1 cellular context compared by ENCODE assay signal in genomic region chr15:78944669-78945407, GRCh38.
TF ChIP-seq lines count a peak whose summit lies in the region.

TSS of gene CTSH (minus strand) at chr15:78945046. CDS start at chr15:78944981, 65 bp downstream.

TF ChIP-seq in K562, 482 proteins besides CTCF, POLR2A, EP300 and RAD21 (continued from another document and continues in another):
- TF ChIP-seq ZNF324 (CRISPR knock-in tag; IDR thresholded peaks at IDR 0.05) (0 out of 2 replicates have a peak, but pooled peaks have one; percentile 21), HNRNPH1 (optimal IDR thresholded peaks at IDR 0.05; ENCODE audit: low read depth, low read length) (no peak), ATF3 (IDR thresholded peaks at IDR 0.05) (no peak), ATF3 (CRISPR knock-in tag; conservative IDR thresholded peaks at IDR 0.05) (no peak), NELFE (IDR thresholded peaks at IDR 0.05; ENCODE audit: insufficient read depth, insufficient read length) (no peak), ZNF780A (CRISPR knock-in tag; IDR thresholded peaks at IDR 0.05) (no peak), KAT7 (CRISPR knock-in tag; IDR thresholded peaks at IDR 0.05; ENCODE audit: borderline replicate concordance) (no peak), ZNF79 (CRISPR knock-in tag; IDR thresholded peaks at IDR 0.05; ENCODE audit: low read depth) (no peak), CBX8 (IDR thresholded peaks at IDR 0.05; ENCODE audit: borderline replicate concordance, extremely low read depth, low read depth, low read length, poor library complexity, severe bottlenecking) (no peak), TAF1 (IDR thresholded peaks at IDR 0.05; ENCODE audit: control insufficient read depth, extremely low read depth, insufficient read depth, low read length, severe bottlenecking) (peak; percentile 77), SMARCC2 (IDR thresholded peaks at IDR 0.05; ENCODE audit: low read depth) (no peak), ZNF551 (CRISPR knock-in tag; IDR thresholded peaks at IDR 0.05) (no peak), POU5F1 (IDR thresholded peaks at IDR 0.05; ENCODE audit: borderline replicate concordance, low read depth, low read length, partially characterized antibody) (no peak), ARHGAP35 (IDR thresholded peaks at IDR 0.05; ENCODE audit: partially characterized antibody) (no peak), NBN (IDR thresholded peaks at IDR 0.05; ENCODE audit: low read depth) (no peak), ZNF146 (CRISPR knock-in tag; IDR thresholded peaks at IDR 0.05; ENCODE audit: unreplicated experiment) (no peak), DNMT1 (IDR thresholded peaks at IDR 0.05) (no peak), ZNF212 (CRISPR knock-in tag; IDR thresholded peaks at IDR 0.05) (no peak), ZNF57 (CRISPR knock-in tag; IDR thresholded peaks at IDR 0.05) (no peak), SMC3 (conservative IDR thresholded peaks at IDR 0.05; ENCODE audit: insufficient read depth, low read depth, low read length) (no peak), CREM (IDR thresholded peaks at IDR 0.05; ENCODE audit: low read depth) (peak; percentile 39; the same call in 1 of the 2 replicates), IRF9 (tag; IDR thresholded peaks at IDR 0.05) (no peak), ZBTB26 (CRISPR knock-in tag; IDR thresholded peaks at IDR 0.05) (peak; percentile 73; the same call in 1 of the 2 replicates), ARNT (IDR thresholded peaks at IDR 0.05) (no peak), FOXJ2 (tag; IDR thresholded peaks at IDR 0.05) (no peak), CBX3 (IDR thresholded peaks at IDR 0.05; ENCODE audit: borderline replicate concordance in 1 of 2, low read length in 2 of 2) (peak in 1 of 2 experiments; percentile 50; a peak in 1 of 3 replicates), NR4A1 (CRISPR knock-in tag; IDR thresholded peaks at IDR 0.05) (0 out of 2 replicates have a peak, but pooled peaks have one; percentile 22), NR4A1 (tag; IDR thresholded peaks at IDR 0.05) (no peak), WHSC1 (IDR thresholded peaks at IDR 0.05; ENCODE audit: low read length) (no peak), SIN3B (IDR thresholded peaks at IDR 0.05; ENCODE audit: low read depth) (0 out of 2 replicates have a peak, but pooled peaks have one; percentile 33), EHMT2 (IDR thresholded peaks at IDR 0.05) (no peak), FOSL1 (tag; conservative IDR thresholded peaks at IDR 0.05) (no peak), GTF2F1 (IDR thresholded peaks at IDR 0.05; ENCODE audit: low read depth, low read length) (no peak), TRIM24 (IDR thresholded peaks at IDR 0.05) (no peak), BHLHE40 (IDR thresholded peaks at IDR 0.05; ENCODE audit: low read length) (peak; percentile 80), NFIC (IDR thresholded peaks at IDR 0.05) (0 out of 2 replicates have a peak, but pooled peaks have one; percentile 13), ZNF518B (CRISPR knock-in tag; IDR thresholded peaks at IDR 0.05) (no peak), ZBTB7A (IDR thresholded peaks at IDR 0.05; ENCODE audit: borderline replicate concordance, control insufficient read depth, low read depth, low read length) (peak; percentile 64; the same call in 1 of the 2 replicates), ZBTB1 (CRISPR knock-in tag; IDR thresholded peaks at IDR 0.05; ENCODE audit: borderline replicate concordance, low read depth) (peak; percentile 60), PATZ1 (CRISPR knock-in tag; IDR thresholded peaks at IDR 0.05; ENCODE audit: borderline replicate concordance) (no peak), POLR3A (IDR thresholded peaks at IDR 0.05; ENCODE audit: borderline replicate concordance, extremely low read depth, insufficient read depth, insufficient read length) (no peak), ZNF316 (IDR thresholded peaks at IDR 0.05) (no peak), TEAD4 (IDR thresholded peaks at IDR 0.05; ENCODE audit: low read length) (peak; percentile 51; the same call in 1 of the 2 replicates), TEAD4 (CRISPR knock-in tag; IDR thresholded peaks at IDR 0.05; ENCODE audit: borderline replicate concordance) (no peak), SAFB2 (IDR thresholded peaks at IDR 0.05; ENCODE audit: borderline replicate concordance, low read depth, low read length, severe bottlenecking) (no peak), NR2C2 (CRISPR knock-in tag; IDR thresholded peaks at IDR 0.05) (no peak), NR2C2 (tag; IDR thresholded peaks at IDR 0.05) (no peak), DMBX1 (CRISPR knock-in tag; IDR thresholded peaks at IDR 0.05; ENCODE audit: borderline replicate concordance) (no peak), YY1 (IDR thresholded peaks at IDR 0.05; ENCODE audit: borderline replicate concordance in 1 of 3, control insufficient read depth in 1 of 3, extremely low read depth in 1 of 3, insufficient read depth in 3 of 3, insufficient read length in 1 of 3, insufficient replicate concordance in 2 of 3, low read depth in 1 of 3, low read length in 2 of 3) (peak in 2 of 3 experiments; percentile 39 to 55), ZNF444 (CRISPR knock-in tag; IDR thresholded peaks at IDR 0.05) (no peak), TOE1 (IDR thresholded peaks at IDR 0.05; ENCODE audit: borderline replicate concordance) (no peak), TOE1 (CRISPR knock-in tag; IDR thresholded peaks at IDR 0.05; ENCODE audit: borderline replicate concordance, low read depth) (no peak), ETV6 (IDR thresholded peaks at IDR 0.05; ENCODE audit: borderline replicate concordance in 1 of 2, low read depth in 2 of 2, low read length in 1 of 2) (no peak), ETV6 (CRISPR knock-in tag; IDR thresholded peaks at IDR 0.05; ENCODE audit: borderline replicate concordance) (0 out of 2 replicates have a peak, but pooled peaks have one; percentile 27), MCM2 (IDR thresholded peaks at IDR 0.05; ENCODE audit: low read depth) (no peak), CBFB (CRISPR knock-in tag; IDR thresholded peaks at IDR 0.05) (no peak), ZBTB12 (CRISPR knock-in tag; IDR thresholded peaks at IDR 0.05) (no peak), CGGBP1 (CRISPR knock-in tag; IDR thresholded peaks at IDR 0.05) (no peak), BRD9 (IDR thresholded peaks at IDR 0.05; ENCODE audit: low read depth, partially characterized antibody) (no peak), SMAD1 (IDR thresholded peaks at IDR 0.05; ENCODE audit: low read depth, low read length, partially characterized antibody) (no peak), ILK (tag; IDR thresholded peaks at IDR 0.05; ENCODE audit: borderline replicate concordance, low read depth) (no peak), MBD2 (IDR thresholded peaks at IDR 0.05; ENCODE audit: borderline replicate concordance, low read depth) (no peak), U2AF2 (optimal IDR thresholded peaks at IDR 0.05; ENCODE audit: low read depth, low read length) (no peak), KHSRP (IDR thresholded peaks at IDR 0.05) (no peak), ARID1B (IDR thresholded peaks at IDR 0.05) (peak; percentile 73), E2F3 (CRISPR knock-in tag; IDR thresholded peaks at IDR 0.05) (peak; percentile 83), SLC30A9 (CRISPR knock-in tag; IDR thresholded peaks at IDR 0.05) (no peak), NCOA6 (IDR thresholded peaks at IDR 0.05) (no peak), FOS (IDR thresholded peaks at IDR 0.05; ENCODE audit: extremely low read depth, insufficient read length) (no peak), ATF1 (CRISPR knock-in tag; IDR thresholded peaks at IDR 0.05) (no peak), ATF1 (tag; IDR thresholded peaks at IDR 0.05) (peak; percentile 52), CTBP1 (IDR thresholded peaks at IDR 0.05; ENCODE audit: borderline replicate concordance) (peak; percentile 85), MCM7 (IDR thresholded peaks at IDR 0.05) (no peak), MEF2A (IDR thresholded peaks at IDR 0.05; ENCODE audit: control insufficient read depth, low read depth, low read length) (no peak), SUPT5H (IDR thresholded peaks at IDR 0.05) (peak; percentile 69), PREB (CRISPR knock-in tag; IDR thresholded peaks at IDR 0.05) (no peak), MTA2 (IDR thresholded peaks at IDR 0.05; ENCODE audit: low read depth) (no peak), HDAC3 (IDR thresholded peaks at IDR 0.05; ENCODE audit: borderline replicate concordance, partially characterized antibody) (no peak)
